4 cellular contexts compared by ENCODE assay signal in the genomic region with DNA sequence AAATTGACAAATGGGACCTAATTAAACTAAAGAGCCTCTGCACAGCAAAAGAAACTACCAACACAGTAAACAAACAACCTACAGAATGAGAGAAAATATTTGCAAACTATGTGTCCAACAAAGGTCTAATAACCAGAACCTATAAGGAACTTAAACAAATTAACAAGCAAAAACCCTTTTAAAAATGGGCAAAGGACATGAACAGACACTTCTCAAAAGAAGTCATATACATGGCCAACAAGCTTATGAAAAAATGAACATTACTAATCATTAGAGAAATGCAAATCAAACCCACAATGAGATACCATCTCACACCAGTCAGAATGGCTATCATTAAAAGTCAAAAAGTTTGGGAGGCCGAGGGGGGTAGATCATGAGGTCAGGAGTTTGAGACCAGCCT. TPM values are rescaled to one million over a fixed set of nuclear protein-coding genes. Genes with fewer than 3 reads are reported as not detected.
"Had no signal": no experiment of that assay in that cellular context is flagged by ENCODE, and none has a peak within 500 bp of the region (broad histone marks: within the 10 kb centered on the region; RNA-seq: fewer than 3 reads in every experiment).

No MANE protein-coding gene starts in this region.

RNA-seq across cellular contexts. Expression of gene TMEM176B, which starts 26.0 kb away (rescaled TPM):
- total RNA-seq: LHCN-M2, M059J, NCI-H460 had no signal

RNA-seq across cellular contexts. Expression of gene TMEM176A, which starts 26.4 kb away (rescaled TPM):
- total RNA-seq: LHCN-M2, MCF 10A had no signal

RNA-seq across cellular contexts. Expression of gene GIMAP5, which starts 36.9 kb away (rescaled TPM):
- total RNA-seq: LHCN-M2, M059J, MCF 10A, NCI-H460 had no signal

RNA-seq across cellular contexts. Expression of gene GIMAP1, which starts 57.7 kb away (rescaled TPM):
- total RNA-seq: LHCN-M2, MCF 10A, NCI-H460 had no signal
